Comparison of ENCODE assay signal across 1 cellular context in the genomic region with DNA sequence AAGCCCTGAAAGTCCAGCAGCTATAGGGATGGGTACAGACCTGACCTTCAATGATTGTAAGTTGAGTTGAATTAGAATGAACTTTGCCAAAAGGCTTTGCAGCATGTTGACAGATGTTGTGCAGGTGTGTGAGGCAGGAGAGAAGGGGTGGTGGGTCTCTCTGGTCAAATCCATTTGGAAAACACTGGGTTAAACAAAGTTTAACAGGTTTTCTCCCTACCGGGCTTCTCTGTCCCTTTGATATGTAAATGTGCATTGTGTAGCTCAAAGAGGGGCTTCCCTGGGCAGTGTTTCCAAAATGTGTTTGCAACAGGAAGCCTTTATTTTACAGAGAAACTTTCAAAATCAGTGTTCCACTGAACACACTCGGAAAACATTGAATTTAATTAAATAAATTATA.
TF ChIP-seq lines count a peak whose summit lies in the region.

No MANE protein-coding gene starts in this region.

TF ChIP-seq in WTC11, 78 proteins besides CTCF, POLR2A, EP300 and RAD21:
- TF ChIP-seq ATF1 (CRISPR knock-in tag; IDR thresholded peaks at IDR 0.05) (no peak), PRRX2 (CRISPR knock-in tag; IDR thresholded peaks at IDR 0.05) (no peak)
- TF ChIP-seq, protein P1, sequence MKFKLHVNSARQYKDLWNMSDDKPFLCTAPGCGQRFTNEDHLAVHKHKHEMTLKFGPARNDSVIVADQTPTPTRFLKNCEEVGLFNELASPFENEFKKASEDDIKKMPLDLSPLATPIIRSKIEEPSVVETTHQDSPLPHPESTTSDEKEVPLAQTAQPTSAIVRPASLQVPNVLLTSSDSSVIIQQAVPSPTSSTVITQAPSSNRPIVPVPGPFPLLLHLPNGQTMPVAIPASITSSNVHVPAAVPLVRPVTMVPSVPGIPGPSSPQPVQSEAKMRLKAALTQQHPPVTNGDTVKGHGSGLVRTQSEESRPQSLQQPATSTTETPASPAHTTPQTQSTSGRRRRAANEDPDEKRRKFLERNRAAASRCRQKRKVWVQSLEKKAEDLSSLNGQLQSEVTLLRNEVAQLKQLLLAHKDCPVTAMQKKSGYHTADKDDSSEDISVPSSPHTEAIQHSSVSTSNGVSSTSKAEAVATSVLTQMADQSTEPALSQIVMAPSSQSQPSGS (CRISPR knock-in tag; IDR thresholded peaks at IDR 0.05; ENCODE audit: borderline replicate concordance, low read depth): no peak
- TF ChIP-seq, protein P2, sequence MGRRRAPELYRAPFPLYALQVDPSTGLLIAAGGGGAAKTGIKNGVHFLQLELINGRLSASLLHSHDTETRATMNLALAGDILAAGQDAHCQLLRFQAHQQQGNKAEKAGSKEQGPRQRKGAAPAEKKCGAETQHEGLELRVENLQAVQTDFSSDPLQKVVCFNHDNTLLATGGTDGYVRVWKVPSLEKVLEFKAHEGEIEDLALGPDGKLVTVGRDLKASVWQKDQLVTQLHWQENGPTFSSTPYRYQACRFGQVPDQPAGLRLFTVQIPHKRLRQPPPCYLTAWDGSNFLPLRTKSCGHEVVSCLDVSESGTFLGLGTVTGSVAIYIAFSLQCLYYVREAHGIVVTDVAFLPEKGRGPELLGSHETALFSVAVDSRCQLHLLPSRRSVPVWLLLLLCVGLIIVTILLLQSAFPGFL (CRISPR knock-in tag; IDR thresholded peaks at IDR 0.05; ENCODE audit: borderline replicate concordance): no peak
